11 cellular contexts compared by ENCODE assay signal in genomic region chr16:27771201-27771910, GRCh38.
"Had no signal": no experiment of that assay in that cellular context is flagged by ENCODE, and none has a peak within 500 bp of the region (broad histone marks: within the 10 kb centered on the region; RNA-seq: fewer than 3 reads in every experiment).

No MANE protein-coding gene starts in this region.

- ATAC-seq: stimulated activated naive B cell treated with anti-CD40 and anti-IgM and Interleukin-4, amounts not matched to agents 10 μg/mL and 1 μg/mL and 100 μg/mL, for 72 hours had no signal

- H3K4me3 ChIP-seq: esophagus squamous epithelium, left ventricle myocardium inferior, skin epidermis had no signal

- H3K4me1 Mint-ChIP-seq: activated B cell treated with CpG ODN at 0.5 μM for 24 hours; activated CD4-positive, alpha-beta T cell treated with anti-CD3 and anti-CD28 coated beads, Interleukin-2, amount 10 ng/mL, durations not matched to agents 24 days and 14 days; activated naive CD4-positive, alpha-beta T cell treated with anti-CD3 and anti-CD28 coated beads, Interleukin-2, amount 50 U/mL, for 24 hours; stimulated activated naive B cell treated with anti-CD40 and anti-IgM and Interleukin-4, amounts not matched to agents 10 μg/mL and 1 μg/mL and 100 μg/mL, for 72 hours had no signal

- H3K27me3 Mint-ChIP-seq: activated B cell treated with CpG ODN at 0.5 μM for 24 hours; activated CD4-positive, alpha-beta T cell treated with anti-CD3 and anti-CD28 coated beads, Interleukin-2, amount 10 ng/mL, durations not matched to agents 24 days and 14 days; activated naive CD4-positive, alpha-beta T cell treated with anti-CD3 and anti-CD28 coated beads, Interleukin-2, amount 50 U/mL, for 24 hours; stimulated activated naive B cell treated with anti-CD40 and anti-IgM and Interleukin-4, amounts not matched to agents 10 μg/mL and 1 μg/mL and 100 μg/mL, for 72 hours had no signal

- DNase-seq: activated B cell treated with CpG ODN at 0.5 μM for 24 hours; activated CD4-positive, alpha-beta T cell treated with anti-CD3 and anti-CD28 coated beads, Interleukin-2, amount 10 ng/mL, durations not matched to agents 24 days and 14 days; esophagus squamous epithelium; foreskin fibroblast; left ventricle myocardium inferior; mesendoderm; stimulated activated naive B cell treated with anti-CD40 and anti-IgM and Interleukin-4, amounts not matched to agents 10 μg/mL and 1 μg/mL and 100 μg/mL, for 72 hours; T-helper 2 cell had no signal

- H3K9me3 Mint-ChIP-seq: activated B cell treated with CpG ODN at 0.5 μM for 24 hours; activated CD4-positive, alpha-beta T cell treated with anti-CD3 and anti-CD28 coated beads, Interleukin-2, amount 10 ng/mL, durations not matched to agents 24 days and 14 days; activated naive CD4-positive, alpha-beta T cell treated with anti-CD3 and anti-CD28 coated beads, Interleukin-2, amount 50 U/mL, for 24 hours; stimulated activated naive B cell treated with anti-CD40 and anti-IgM and Interleukin-4, amounts not matched to agents 10 μg/mL and 1 μg/mL and 100 μg/mL, for 72 hours had no signal

- H3K9me3 ChIP-seq: esophagus squamous epithelium, left ventricle myocardium inferior, neutrophil had no signal

- H3K27ac Mint-ChIP-seq: activated B cell treated with CpG ODN at 0.5 μM for 24 hours; activated CD4-positive, alpha-beta T cell treated with anti-CD3 and anti-CD28 coated beads, Interleukin-2, amount 10 ng/mL, durations not matched to agents 24 days and 14 days; activated naive CD4-positive, alpha-beta T cell treated with anti-CD3 and anti-CD28 coated beads, Interleukin-2, amount 50 U/mL, for 24 hours; stimulated activated naive B cell treated with anti-CD40 and anti-IgM and Interleukin-4, amounts not matched to agents 10 μg/mL and 1 μg/mL and 100 μg/mL, for 72 hours had no signal

- H3K4me1 ChIP-seq: esophagus squamous epithelium, left ventricle myocardium inferior had no signal

- H3K4me3 Mint-ChIP-seq: activated B cell treated with CpG ODN at 0.5 μM for 24 hours; activated CD4-positive, alpha-beta T cell treated with anti-CD3 and anti-CD28 coated beads, Interleukin-2, amount 10 ng/mL, durations not matched to agents 24 days and 14 days; activated naive CD4-positive, alpha-beta T cell treated with anti-CD3 and anti-CD28 coated beads, Interleukin-2, amount 50 U/mL, for 24 hours; stimulated activated naive B cell treated with anti-CD40 and anti-IgM and Interleukin-4, amounts not matched to agents 10 μg/mL and 1 μg/mL and 100 μg/mL, for 72 hours had no signal

- H3K27me3 ChIP-seq: esophagus squamous epithelium, neutrophil had no signal

- H3K27ac ChIP-seq: esophagus squamous epithelium, left ventricle myocardium inferior, neutrophil, skin epidermis had no signal
